ENCODE assay signal across 14 cellular contexts in the genomic region with DNA sequence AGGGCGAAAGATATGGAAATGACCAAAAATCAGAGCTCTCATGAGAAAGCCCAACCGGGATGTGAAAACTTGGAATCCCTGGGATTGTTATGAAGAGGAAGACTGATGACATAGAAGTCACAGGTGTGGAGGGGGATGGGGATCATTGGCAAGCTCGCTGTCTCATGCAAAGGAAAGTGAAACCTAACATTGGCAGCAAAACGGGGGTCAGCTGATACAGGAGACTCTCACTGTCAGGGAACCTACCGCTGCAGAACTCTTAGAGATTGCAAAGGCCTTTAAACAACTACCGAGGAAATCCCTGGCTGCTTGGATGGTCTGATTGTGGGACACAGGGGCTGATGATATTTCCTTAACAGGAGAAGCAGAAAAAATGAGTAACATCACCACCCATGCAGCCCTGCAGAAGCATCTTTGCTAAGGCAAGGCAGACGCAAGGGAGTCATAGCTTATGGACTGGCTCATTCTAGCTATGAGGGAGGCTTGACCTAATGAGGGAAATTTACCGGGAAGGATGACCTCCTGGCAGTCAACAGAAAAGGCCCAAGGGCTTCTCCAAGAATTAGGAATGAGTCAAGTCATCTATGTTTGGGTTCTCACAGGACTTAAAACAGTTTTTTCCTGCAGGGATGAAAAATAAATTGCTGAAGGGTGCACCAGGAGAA. TPM values are rescaled to one million over a fixed set of nuclear protein-coding genes. Genes with fewer than 3 reads are reported as not detected.
DNase-seq lines count a peak whose midpoint lies in the region; ATAC-seq and TF ChIP-seq lines count a peak whose summit lies in the region.
"Had no signal": no experiment of that assay in that cellular context is flagged by ENCODE, and none has a peak within 500 bp of the region (broad histone marks: within the 10 kb centered on the region; RNA-seq: fewer than 3 reads in every experiment).

No MANE protein-coding gene starts in this region.

- H3K27ac ChIP-seq in BLaER1 (no peak overlapping the region), upper lobe of left lung (no peak overlapping the region)
- H3K27ac ChIP-seq: C4-2B, RWPE1, spleen had no signal

- no peaks in the 10 kb centered on the region for H3K27me3 ChIP-seq in BLaER1
- no peaks in the 10 kb centered on the region for H3K27me3 ChIP-seq in upper lobe of left lung
- H3K27me3 ChIP-seq: spleen had no signal

- peak; percentile 56 for ATAC-seq in GM21423 (IDR thresholded peaks at IDR 0.05; ENCODE audit: unreplicated experiment)
- ATAC-seq in upper lobe of left lung (ENCODE audit: low FRiP score in 2 of 2): no peak
- ATAC-seq in HG03571 (IDR thresholded peaks at IDR 0.05; ENCODE audit: unreplicated experiment): no peak

- H3K4me1 ChIP-seq in BLaER1: 0 out of 2 replicates have a peak, but pooled peaks cover 6% of the 10 kb centered on the region
- no peaks in the 10 kb centered on the region for H3K4me1 ChIP-seq in upper lobe of left lung

- peaks cover 7% of the 10 kb centered on the region for H3K9me3 ChIP-seq in BLaER1
- H3K9me3 ChIP-seq in upper lobe of left lung: no peaks in the 10 kb centered on the region
- H3K9me3 ChIP-seq: spleen had no signal

- no peak overlapping the region for H3K9ac ChIP-seq in BLaER1

- peak overlapping the region; percentile 76 for H3K4me3 Mint-ChIP-seq in T-helper 2 cell treated with Interferon-gamma antibody and Interleukin-4, amounts not matched to agents 5 μg/mL and 100 μg/mL, for 36 hours
- H3K4me3 Mint-ChIP-seq: nephron had no signal

- 66 to 73% methylated on average over 8 of the region's 8 CpGs for WGBS in upper lobe of left lung, 2 donors

- H3K4me2 ChIP-seq in BLaER1: peak overlapping the region; percentile 13; the same call in 1 of the 2 replicates

- H3K27me3 Mint-ChIP-seq in T-helper 2 cell treated with Interferon-gamma antibody and Interleukin-4, amounts not matched to agents 5 μg/mL and 100 μg/mL, for 36 hours (ENCODE audit: low read depth): no peaks in the 10 kb centered on the region

- H3K36me3 ChIP-seq in BLaER1 (no peaks in the 10 kb centered on the region), upper lobe of left lung (no peaks in the 10 kb centered on the region)
- H3K36me3 ChIP-seq: spleen had no signal

- H3K27ac Mint-ChIP-seq in T-helper 2 cell treated with Interferon-gamma antibody and Interleukin-4, amounts not matched to agents 5 μg/mL and 100 μg/mL, for 36 hours: peak overlapping the region; percentile 79
- H3K27ac Mint-ChIP-seq: nephron had no signal

- no peak for TF ChIP-seq CTCF in upper lobe of left lung (IDR thresholded peaks at IDR 0.05)

- H3K4me3 ChIP-seq in BLaER1 (no peak overlapping the region), upper lobe of left lung (no peak overlapping the region)
- H3K4me3 ChIP-seq: spleen had no signal

- no peaks in the 10 kb centered on the region for H3K36me3 Mint-ChIP-seq in T-helper 2 cell treated with Interferon-gamma antibody and Interleukin-4, amounts not matched to agents 5 μg/mL and 100 μg/mL, for 36 hours (ENCODE audit: low read depth)

- H3K4me1 Mint-ChIP-seq in T-helper 2 cell treated with Interferon-gamma antibody and Interleukin-4, amounts not matched to agents 5 μg/mL and 100 μg/mL, for 36 hours (ENCODE audit: low read depth): peaks cover 12% of the 10 kb centered on the region

- no peak for TF ChIP-seq POLR2A in upper lobe of left lung (IDR thresholded peaks at IDR 0.05)

- H4K20me1 ChIP-seq in BLaER1: no peaks in the 10 kb centered on the region

- TF ChIP-seq EP300 in upper lobe of left lung (IDR thresholded peaks at IDR 0.05): no peak

- no peak for DNase-seq in T-helper 2 cell treated with Interferon-gamma antibody and Interleukin-4, amounts not matched to agents 5 μg/mL and 100 μg/mL, for 36 hours (ENCODE audit: low spot score)
- DNase-seq in hepatic stellate cell (ENCODE audit: low spot score) (peak; percentile 32), cerebellum (ENCODE audit: low spot score) (no peak), upper lobe of left lung (no peak), NCI-H1092 (lab: John Stamatoyannopoulos, UW) (no peak)
- DNase-seq: NCI-H1930, spleen had no signal

- no peaks in the 10 kb centered on the region for H3K9me3 Mint-ChIP-seq in T-helper 2 cell treated with Interferon-gamma antibody and Interleukin-4, amounts not matched to agents 5 μg/mL and 100 μg/mL, for 36 hours

RNA-seq across cellular contexts. Expression of a gene that starts 7.0 kb away (rescaled TPM):
- total RNA-seq in cerebellum: not detected
- total RNA-seq in upper lobe of left lung: 1 to 10 TPM; 2.1 to 5.2 (median 3.6) TPM
- total RNA-seq: epithelial cell of proximal tubule, spleen had no signal

RNA-seq across cellular contexts. Expression of a gene that starts 19.7 kb away (rescaled TPM):
- total RNA-seq in cerebellum: not detected
- under 1 TPM in 3 of 6 donors, not detected in 3; 0.06 to 0.15 (median 0.07) TPM for total RNA-seq in upper lobe of left lung
- total RNA-seq: spleen had no signal

RNA-seq across cellular contexts. Expression of a gene that starts 49.8 kb away (rescaled TPM):
- total RNA-seq in cerebellum (not detected), upper lobe of left lung (10 to 100 TPM in 2 of 6 donors, 1 to 10 TPM in 4; 1.8 to 38.8 (median 5.0) TPM)
- total RNA-seq: spleen had no signal

RNA-seq across cellular contexts. Expression of a gene that starts 58.6 kb away (rescaled TPM):
- total RNA-seq in cerebellum (not detected), upper lobe of left lung (100 to 1,000 TPM in 5 of 6 donors, 10 to 100 TPM in 1; 80.7 to 511 (median 229) TPM)
